9 cellular contexts compared by ENCODE assay signal in genomic region chr3:152961323-152961722, GRCh38.
A peak's percentile ranks its signal among the peaks of the same experiment; 100 is the strongest.
DNase-seq lines count a peak whose midpoint lies in the region; FAIRE-seq and TF ChIP-seq lines count a peak whose summit lies in the region.
"Had no signal": no experiment of that assay in that cellular context is flagged by ENCODE, and none has a peak within 500 bp of the region (broad histone marks: within the 10 kb centered on the region; RNA-seq: fewer than 3 reads in every experiment).

No MANE protein-coding gene starts in this region.

- intact Hi-C loops in testis (cut with DNase I; ENCODE audit: low total_unique reads), result no loop called here

- no peak overlapping the region for H3K27ac ChIP-seq in testis
- H3K27ac ChIP-seq: thoracic aorta had no signal

- no peaks in the 10 kb centered on the region for H3K36me3 ChIP-seq in testis (ENCODE audit: low read depth, missing control alignments)
- H3K36me3 ChIP-seq: thoracic aorta had no signal

- WGBS in testis, 2 donors, result 37 to 47% methylated on average over 2 of the region's 2 CpGs

- no peak overlapping the region for H3K4me3 ChIP-seq in testis
- H3K4me3 ChIP-seq: thoracic aorta had no signal

- no peaks in the 10 kb centered on the region for H3K27me3 Mint-ChIP-seq in chondrocyte (ENCODE audit: low read depth)
- no peaks in the 10 kb centered on the region for H3K27me3 Mint-ChIP-seq in osteocyte (ENCODE audit: unreplicated experiment)
- H3K27me3 Mint-ChIP-seq: IgD-negative memory B cell had no signal

- no peak for TF ChIP-seq EP300 in Ishikawa (IDR thresholded peaks at IDR 0.05; ENCODE audit: borderline replicate concordance)

- peak; percentile 38 for FAIRE-seq in GM18507 (lab: Jason Lieb, UNC)

- H3K4me1 Mint-ChIP-seq in chondrocyte (ENCODE audit: low read depth), result no peaks in the 10 kb centered on the region
- H3K4me1 Mint-ChIP-seq in osteocyte (ENCODE audit: unreplicated experiment), result no peaks in the 10 kb centered on the region

- TF ChIP-seq RAD21 in Ishikawa (IDR thresholded peaks at IDR 0.05; ENCODE audit: low read depth), result peak; percentile 67

- H3K27me3 ChIP-seq in testis, result no peaks in the 10 kb centered on the region

- H3K36me3 Mint-ChIP-seq in chondrocyte (ENCODE audit: low read depth) (no peaks in the 10 kb centered on the region), osteocyte (ENCODE audit: unreplicated experiment) (no peaks in the 10 kb centered on the region)

- H3K27ac Mint-ChIP-seq in chondrocyte (ENCODE audit: unreplicated experiment), result no peak overlapping the region
- H3K27ac Mint-ChIP-seq in osteocyte (ENCODE audit: unreplicated experiment), result no peak overlapping the region
- H3K27ac Mint-ChIP-seq: IgD-negative memory B cell had no signal

- no peak overlapping the region for H3K4me3 Mint-ChIP-seq in chondrocyte (ENCODE audit: unreplicated experiment)
- no peak overlapping the region for H3K4me3 Mint-ChIP-seq in osteocyte (ENCODE audit: unreplicated experiment)
- H3K4me3 Mint-ChIP-seq: IgD-negative memory B cell had no signal

- H3K4me1 ChIP-seq in testis, result no peaks in the 10 kb centered on the region

- H3K9me3 ChIP-seq in testis, result no peaks in the 10 kb centered on the region

- H3K9me3 Mint-ChIP-seq in chondrocyte (ENCODE audit: low read depth), result peaks cover 8% of the 10 kb centered on the region
- H3K9me3 Mint-ChIP-seq in osteocyte (ENCODE audit: unreplicated experiment), result peaks cover 4% of the 10 kb centered on the region
- H3K9me3 Mint-ChIP-seq: IgD-negative memory B cell had no signal

- DNase-seq in GM18507 (ENCODE audit: extremely low spot score, insufficient read length, low read depth) (no peak), chondrocyte (ENCODE audit: low spot score) (no peak), osteocyte (ENCODE audit: extremely low spot score, unreplicated experiment) (no peak), testis (no peak), OCI-M2 (lab: John Stamatoyannopoulos, UW; ENCODE audit: unreplicated experiment) (no peak), DMS79 treated with DMSO at 0.1 percent for 48 hours (lab: John Stamatoyannopoulos, UW) (no peak)

- TF ChIP-seq CTCF in chondrocyte (IDR thresholded peaks at IDR 0.05) (peak; percentile 69), osteocyte (IDR thresholded peaks at IDR 0.05) (peak; percentile 27), testis (IDR thresholded peaks at IDR 0.05) (peak in 1 of 3 experiments; percentile 31)

- no peak for TF ChIP-seq POLR2A in testis (IDR thresholded peaks at IDR 0.05)

TF ChIP-seq in Ishikawa, 13 proteins besides CTCF, POLR2A, EP300 and RAD21:
- TF ChIP-seq USF1 (IDR thresholded peaks at IDR 0.05) (no peak), CREB1 (IDR thresholded peaks at IDR 0.05; ENCODE audit: low read depth) (no peak), TEAD4 (IDR thresholded peaks at IDR 0.05) (no peak), TAF1 (IDR thresholded peaks at IDR 0.05; ENCODE audit: low read depth) (no peak), TCF12 (IDR thresholded peaks at IDR 0.05; ENCODE audit: low read depth) (no peak), CEBPB (IDR thresholded peaks at IDR 0.05) (no peak), NFIC (IDR thresholded peaks at IDR 0.05) (no peak), ZBTB7A (IDR thresholded peaks at IDR 0.05; ENCODE audit: low read depth) (no peak), YY1 (IDR thresholded peaks at IDR 0.05; ENCODE audit: low read depth) (no peak), EGR1 (IDR thresholded peaks at IDR 0.05) (no peak), REST (IDR thresholded peaks at IDR 0.05; ENCODE audit: low read depth) (no peak), MAX (IDR thresholded peaks at IDR 0.05) (no peak)
